Comparison of ENCODE assay signal across 25 cellular contexts in genomic region chr9:89967527-89967926, GRCh38.
DNase-seq lines count a peak whose midpoint lies in the region; ATAC-seq and TF ChIP-seq lines count a peak whose summit lies in the region.
"Had no signal": no experiment of that assay in that cellular context is flagged by ENCODE, and none has a peak within 500 bp of the region (broad histone marks: within the 10 kb centered on the region; RNA-seq: fewer than 3 reads in every experiment).

No MANE protein-coding gene starts in this region.

- H3K4me1 Mint-ChIP-seq in GM23338 = no peaks in the 10 kb centered on the region
- H3K4me1 Mint-ChIP-seq in WTC11 = no peaks in the 10 kb centered on the region

- H3K9ac ChIP-seq in DND-41 (ENCODE audit: low read depth, low read length) (no peak overlapping the region), mesendoderm (ENCODE audit: low read length) (no peak overlapping the region)
- H3K9ac ChIP-seq: KMS-11 had no signal

- WGBS in mesendoderm (ENCODE audit: extremely low coverage, insufficient coverage, low lambda C conversion rate) = no CpG with 5 or more reads among the region's 2 CpGs

- H3K9me3 Mint-ChIP-seq in GM23338 (no peaks in the 10 kb centered on the region), WTC11 (peaks cover 7% of the 10 kb centered on the region)
- peaks cover 0 to 5% of the 10 kb centered on the region in 2 donors for H3K9me3 Mint-ChIP-seq in activated naive CD4-positive, alpha-beta T cell treated with anti-CD3 and anti-CD28 coated beads, Interleukin-2, amount 50 U/mL, for 72 hours
- H3K9me3 Mint-ChIP-seq: CD4-positive, alpha-beta memory T cell; IgD-negative memory B cell; T-cell had no signal

- ATAC-seq in DND-41 (ENCODE audit: insufficient read depth, low read depth) = peak; percentile 59; the same call in 1 of the 3 replicates
- peak; percentile 88 for ATAC-seq in GM23338
- ATAC-seq in WTC11 = peak; percentile 77
- ATAC-seq in HG03565 (IDR thresholded peaks at IDR 0.05; ENCODE audit: unreplicated experiment) = no peak
- no peak for ATAC-seq in activated naive CD4-positive, alpha-beta T cell treated with anti-CD3 and anti-CD28 coated beads, Interleukin-2, amount 50 U/mL, for 72 hours
- ATAC-seq: Panc1, T-cell had no signal

- H3K36me3 Mint-ChIP-seq in GM23338 (ENCODE audit: low read depth) (no peaks in the 10 kb centered on the region), WTC11 (no peaks in the 10 kb centered on the region)
- no peaks in the 10 kb centered on the region for H3K36me3 Mint-ChIP-seq in activated naive CD4-positive, alpha-beta T cell treated with anti-CD3 and anti-CD28 coated beads, Interleukin-2, amount 50 U/mL, for 72 hours
- H3K36me3 Mint-ChIP-seq: CD4-positive, alpha-beta memory T cell; T-cell had no signal

- H3K36me3 ChIP-seq in DND-41 (ENCODE audit: insufficient read depth, low read length) (no peaks in the 10 kb centered on the region), GM23338 (ENCODE audit: insufficient read depth) (no peaks in the 10 kb centered on the region), mesendoderm (ENCODE audit: control insufficient read depth, insufficient read depth, low read length) (no peaks in the 10 kb centered on the region)

- H4K20me1 ChIP-seq in DND-41 (ENCODE audit: insufficient read depth, low read length) = no peaks in the 10 kb centered on the region
- no peaks in the 10 kb centered on the region for H4K20me1 ChIP-seq in GM23338 (replicated peaks; ENCODE audit: insufficient read depth)

- no peak for TF ChIP-seq CTCF in DND-41 (IDR thresholded peaks at IDR 0.05; ENCODE audit: borderline replicate concordance, extremely low read depth, low read length, poor library complexity, severe bottlenecking)
- TF ChIP-seq CTCF in GM23338 (conservative IDR thresholded peaks at IDR 0.05; ENCODE audit: low read depth in 2 of 2) = no peak
- no peak for TF ChIP-seq CTCF in WTC11 (IDR thresholded peaks at IDR 0.05)

- no peak overlapping the region for H2AFZ ChIP-seq in DND-41 (ENCODE audit: low read depth, low read length)
- H2AFZ ChIP-seq in GM23338 = no peak overlapping the region

- H2BK120ac ChIP-seq in mesendoderm (ENCODE audit: low read depth, low read length) = no peak overlapping the region

- H3K18ac ChIP-seq in mesendoderm (ENCODE audit: low read length) = no peak overlapping the region

- H3F3A ChIP-seq in GM23338 (replicated peaks; ENCODE audit: low read depth) = no peaks in the 10 kb centered on the region

- H2BK5ac ChIP-seq in mesendoderm (ENCODE audit: low read length) = no peak overlapping the region

- DNase-seq in DND-41 (no peak), GM23338 (ENCODE audit: low spot score) (peak; percentile 7), WTC11 (ENCODE audit: low spot score) (no peak), mesendoderm (peak; percentile 13), NCI-H2081 treated with DMSO at 0.1 percent for 48 hours (lab: John Stamatoyannopoulos, UW) (no peak)
- DNase-seq in activated naive CD4-positive, alpha-beta T cell treated with anti-CD3 and anti-CD28 coated beads, Interleukin-2, amount 50 U/mL, for 72 hours (ENCODE audit: low spot score in 2 of 2) = no peak
- DNase-seq: C1 segment of cervical spinal cord; CD4-positive, alpha-beta memory T cell; COR-L47; DMS53; HCEC 1CT; MM.1S; NCI-H1092; NCI-H1417 treated with DMSO at 0.1 percent for 48 hours; NCI-H1694 treated with DMSO at 0.1 percent for 48 hours; NCI-H2081; NCI-H446; NCI-H524 treated with DMSO at 0.1 percent for 48 hours; SHP77; T-cell had no signal

- H2BK15ac ChIP-seq in mesendoderm (replicated peaks; ENCODE audit: low read depth) = no peak overlapping the region

- no peak overlapping the region for H4K5ac ChIP-seq in mesendoderm (ENCODE audit: low read length)

- no peak overlapping the region for H3K56ac ChIP-seq in mesendoderm (ENCODE audit: low read length)

- no peak overlapping the region for H4K8ac ChIP-seq in mesendoderm (ENCODE audit: low read depth, low read length)

- H3K4me3 ChIP-seq in DND-41 (ENCODE audit: low read depth in 1 of 2, low read length in 2 of 2) (no peak overlapping the region), GM23338 (no peak overlapping the region), mesendoderm (ENCODE audit: low read length) (no peak overlapping the region)

- no peaks in the 10 kb centered on the region for H3K9me3 ChIP-seq in DND-41 (ENCODE audit: insufficient read depth, low read length, severe bottlenecking)

- H3K4ac ChIP-seq in mesendoderm (ENCODE audit: low read depth, low read length) = no peak overlapping the region

- H3K79me1 ChIP-seq in mesendoderm (ENCODE audit: low read length) = no peaks in the 10 kb centered on the region

- peaks cover 3% of the 10 kb centered on the region; the same call in 1 of the 2 replicates for H3K9me2 ChIP-seq in GM23338 (ENCODE audit: insufficient read depth)

- CTCF ChIA-PET in WTC11 (lab: Charles Lee) = interaction anchor here (0.7 to 1.9 kb wide), 2 partner anchors 11 to 365 kb away, joined by 4 to 5 read pairs; no protein-coding TSS in a partner anchor

- no peak overlapping the region for H2AK5ac ChIP-seq in mesendoderm (ENCODE audit: low read length)

- POLR2A ChIA-PET in WTC11 (lab: Charles Lee) = no interaction called here

- H3K4me2 ChIP-seq in DND-41 (ENCODE audit: insufficient read depth, low read length) (no peak overlapping the region), GM23338 (no peak overlapping the region), mesendoderm (ENCODE audit: low read length) (no peak overlapping the region)
- H3K4me2 ChIP-seq: KMS-11 had no signal

- H3K4me1 ChIP-seq in DND-41 (ENCODE audit: insufficient read depth, low read length) (no peaks in the 10 kb centered on the region), GM23338 (ENCODE audit: insufficient read depth) (no peaks in the 10 kb centered on the region), mesendoderm (ENCODE audit: control insufficient read depth, low read depth, low read length) (no peaks in the 10 kb centered on the region)

- H3K27ac ChIP-seq in DND-41 (ENCODE audit: low read length) = no peak overlapping the region
- no peak overlapping the region for H3K27ac ChIP-seq in GM23338 (ENCODE audit: low read depth)
- H3K27ac ChIP-seq in mesendoderm (ENCODE audit: low read depth, low read length) = no peak overlapping the region
- H3K27ac ChIP-seq: KMS-11, RWPE1 had no signal

- no peak overlapping the region for H3K4me3 Mint-ChIP-seq in GM23338
- H3K4me3 Mint-ChIP-seq in WTC11 = no peak overlapping the region
- H3K4me3 Mint-ChIP-seq: CD4-positive, alpha-beta memory T cell; IgD-negative memory B cell; T-cell had no signal

- H3K27ac Mint-ChIP-seq in GM23338 (no peak overlapping the region; the same call in 1 of the 2 replicates), WTC11 (no peak overlapping the region)
- H3K27ac Mint-ChIP-seq in activated naive CD4-positive, alpha-beta T cell treated with anti-CD3 and anti-CD28 coated beads, Interleukin-2, amount 50 U/mL, for 72 hours = no peak overlapping the region
- H3K27ac Mint-ChIP-seq: CD4-positive, alpha-beta memory T cell; IgD-negative memory B cell; T-cell had no signal

- no peaks in the 10 kb centered on the region for H3K79me2 ChIP-seq in DND-41 (ENCODE audit: insufficient read depth, low read length)
- no peaks in the 10 kb centered on the region for H3K79me2 ChIP-seq in GM23338 (replicated peaks; ENCODE audit: insufficient read depth)
- no peaks in the 10 kb centered on the region for H3K79me2 ChIP-seq in mesendoderm (ENCODE audit: control insufficient read depth, insufficient read depth, low read length)

- H3K27me3 ChIP-seq in DND-41 (ENCODE audit: insufficient read depth, low read length, poor library complexity) (no peaks in the 10 kb centered on the region), GM23338 (ENCODE audit: insufficient read depth) (no peaks in the 10 kb centered on the region), mesendoderm (ENCODE audit: insufficient read depth, low read length, poor library complexity) (no peaks in the 10 kb centered on the region)

- H3K23ac ChIP-seq in mesendoderm (ENCODE audit: low read length) = no peak overlapping the region

- H3K27me3 Mint-ChIP-seq in GM23338 (ENCODE audit: insufficient read depth, low read depth, poor library complexity) (peaks cover 2% of the 10 kb centered on the region), WTC11 (ENCODE audit: low read depth) (no peaks in the 10 kb centered on the region)
- H3K27me3 Mint-ChIP-seq: IgD-negative memory B cell had no signal

TF ChIP-seq in GM23338, 12 proteins besides CTCF, POLR2A, EP300 and RAD21 (continues in another document):
- TF ChIP-seq NANOG (IDR thresholded peaks at IDR 0.05; ENCODE audit: borderline replicate concordance) (no peak), STAT1 (IDR thresholded peaks at IDR 0.05; ENCODE audit: unreplicated experiment) (no peak)
- TF ChIP-seq, protein P1, sequence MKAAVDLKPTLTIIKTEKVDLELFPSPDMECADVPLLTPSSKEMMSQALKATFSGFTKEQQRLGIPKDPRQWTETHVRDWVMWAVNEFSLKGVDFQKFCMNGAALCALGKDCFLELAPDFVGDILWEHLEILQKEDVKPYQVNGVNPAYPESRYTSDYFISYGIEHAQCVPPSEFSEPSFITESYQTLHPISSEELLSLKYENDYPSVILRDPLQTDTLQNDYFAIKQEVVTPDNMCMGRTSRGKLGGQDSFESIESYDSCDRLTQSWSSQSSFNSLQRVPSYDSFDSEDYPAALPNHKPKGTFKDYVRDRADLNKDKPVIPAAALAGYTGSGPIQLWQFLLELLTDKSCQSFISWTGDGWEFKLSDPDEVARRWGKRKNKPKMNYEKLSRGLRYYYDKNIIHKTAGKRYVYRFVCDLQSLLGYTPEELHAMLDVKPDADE (IDR thresholded peaks at IDR 0.05) = no peak

TF ChIP-seq in WTC11, 78 proteins besides CTCF, POLR2A, EP300 and RAD21:
- no peak for TF ChIP-seq ZSCAN18 (CRISPR knock-in tag; IDR thresholded peaks at IDR 0.05)

Comparison
In these comparisons a context has a peak if more than half of its experiments do, and no peak if none do; other contexts are left out.
1. ATAC-seq: peak in DND-41 (single experiment), GM23338 (single experiment) and WTC11 (single experiment); none in HG03565 (single experiment) and activated naive CD4-positive, alpha-beta T cell treated with anti-CD3 and anti-CD28 coated beads, Interleukin-2, amount 50 U/mL, for 72 hours (0 of 2).
2. DNase-seq: peak in GM23338 (single experiment) and mesendoderm (single experiment); none in DND-41 (single experiment), WTC11 (single experiment), NCI-H2081 treated with DMSO at 0.1 percent for 48 hours (single experiment) and activated naive CD4-positive, alpha-beta T cell treated with anti-CD3 and anti-CD28 coated beads, Interleukin-2, amount 50 U/mL, for 72 hours (0 of 2).